Comparison of ENCODE assay signal across 34 cellular contexts in the genomic region with DNA sequence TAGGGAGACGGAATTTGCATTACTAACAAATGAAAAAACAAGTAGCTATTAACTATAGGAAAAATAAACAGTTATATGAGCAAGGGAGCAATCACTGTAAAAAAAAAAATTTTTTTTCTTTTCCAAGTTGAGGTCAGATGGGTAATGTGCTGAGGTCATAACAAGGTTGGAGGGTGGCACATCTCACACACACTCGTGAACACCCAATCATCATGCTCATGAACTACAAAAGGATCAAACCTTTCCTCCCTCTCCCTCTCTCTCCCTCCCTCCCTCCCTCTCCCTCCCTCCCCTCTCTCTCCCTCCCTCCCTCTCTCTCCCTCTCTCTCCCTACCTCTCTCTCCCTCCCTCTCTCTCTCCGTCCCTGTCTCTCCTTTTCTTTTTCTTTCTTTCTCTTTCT.
"Had no signal": no experiment of that assay in that cellular context is flagged by ENCODE, and none has a peak within 500 bp of the region (broad histone marks: within the 10 kb centered on the region; RNA-seq: fewer than 3 reads in every experiment).

No MANE protein-coding gene starts in this region.

- H3K4me3 Mint-ChIP-seq: activated CD4-positive, alpha-beta memory T cell treated with anti-CD3 and anti-CD28 coated beads for 36 hours; activated CD4-positive, alpha-beta T cell treated with anti-CD3 and anti-CD28 coated beads, Interleukin-2, amount 10 ng/mL, durations not matched to agents 24 days and 14 days; activated naive CD8-positive, alpha-beta T cell treated with anti-CD3 and anti-CD28 coated beads, Interleukin-2, amount 10 ng/mL, durations not matched to agents 7 days and 5 days; brain; naive thymus-derived CD8-positive, alpha-beta T cell; neural crest cell; T-helper 1 cell treated with Interleukin-12 subunit alpha and Interleukin-12 subunit beta and Interleukin-4 antibody, amounts not matched to agents 30 μg/mL and 1 μg/mL, for 36 hours had no signal

- H3K4me3 ChIP-seq: ascending aorta, cardiac muscle cell, pancreas, psoas muscle, smooth muscle cell, thoracic aorta, uterus had no signal

- H3K27me3 ChIP-seq: ascending aorta, cardiac muscle cell, pancreas, uterus had no signal

- H3K4me2 ChIP-seq: smooth muscle cell had no signal

- H3K36me3 ChIP-seq: uterus had no signal

- H3K27me3 Mint-ChIP-seq: activated CD4-positive, alpha-beta memory T cell treated with anti-CD3 and anti-CD28 coated beads for 36 hours; activated CD4-positive, alpha-beta T cell treated with anti-CD3 and anti-CD28 coated beads, Interleukin-2, amount 10 ng/mL, durations not matched to agents 24 days and 14 days; activated naive CD8-positive, alpha-beta T cell treated with anti-CD3 and anti-CD28 coated beads, Interleukin-2, amount 10 ng/mL, durations not matched to agents 7 days and 5 days; naive thymus-derived CD8-positive, alpha-beta T cell had no signal

- H3K27ac ChIP-seq: ascending aorta, cardiac muscle cell, pancreas, psoas muscle, thoracic aorta, uterus, WERI-Rb-1 had no signal

- H3K4me1 ChIP-seq: ascending aorta, pancreas, psoas muscle, uterus had no signal

- H3K4me1 Mint-ChIP-seq: activated CD4-positive, alpha-beta T cell treated with anti-CD3 and anti-CD28 coated beads, Interleukin-2, amount 10 ng/mL, durations not matched to agents 24 days and 14 days; activated naive CD8-positive, alpha-beta T cell treated with anti-CD3 and anti-CD28 coated beads, Interleukin-2, amount 10 ng/mL, durations not matched to agents 7 days and 5 days had no signal

- DNase-seq: activated CD4-positive, alpha-beta memory T cell treated with anti-CD3 and anti-CD28 coated beads for 36 hours; activated CD4-positive, alpha-beta T cell treated with anti-CD3 and anti-CD28 coated beads, Interleukin-2, amount 10 ng/mL, durations not matched to agents 24 days and 14 days; activated CD4-positive, CD25-positive, alpha-beta regulatory T cell treated with anti-CD3 and anti-CD28 coated beads, Interleukin-2, amount 50 U/mL, for 72 hours; activated CD8-positive, alpha-beta memory T cell treated with anti-CD3 and anti-CD28 coated beads, Interleukin-2, amount 50 U/mL, for 4 hours; activated naive CD8-positive, alpha-beta T cell treated with anti-CD3 and anti-CD28 coated beads, Interleukin-2, amount 10 ng/mL, durations not matched to agents 7 days and 5 days; activated T-cell treated with anti-CD3 and anti-CD28 coated beads, Interleukin-2, amount 50 U/mL, for 1 hour; cortex of kidney; foreskin fibroblast; head of caudate nucleus; hippocampal formation; kidney; left colon; midbrain; naive thymus-derived CD8-positive, alpha-beta T cell; nucleus accumbens; pancreas; psoas muscle; stimulated activated CD4-positive, alpha-beta T cell treated with anti-CD3 and anti-CD28 coated beads, Interleukin-1b, Interleukin-23, amount 100 ng/mL, for 48 hours; stimulated activated CD4-positive, alpha-beta T cell treated with anti-CD3 and anti-CD28 coated beads, Interleukin-4, amount 100 ng/mL, for 4 hours; stimulated activated CD8-positive, alpha-beta memory T cell treated with anti-CD3 and anti-CD28 coated beads, Interleukin-4, amount 100 ng/mL, for 48 hours; stimulated activated naive CD4-positive, alpha-beta T cell treated with Interleukin-2 at 50 U/mL for 16 hours; T-helper 9 cell; trophoblast cell; uterus; WERI-Rb-1 had no signal

- H3K9me3 ChIP-seq: ascending aorta, pancreas, psoas muscle, thoracic aorta, uterus had no signal

- H3K9me3 Mint-ChIP-seq: activated CD4-positive, alpha-beta memory T cell treated with anti-CD3 and anti-CD28 coated beads for 36 hours; activated CD4-positive, alpha-beta T cell treated with anti-CD3 and anti-CD28 coated beads, Interleukin-2, amount 10 ng/mL, durations not matched to agents 24 days and 14 days; activated naive CD8-positive, alpha-beta T cell treated with anti-CD3 and anti-CD28 coated beads, Interleukin-2, amount 10 ng/mL, durations not matched to agents 7 days and 5 days; activated T-helper 2 cell treated with anti-CD3 and anti-CD28 coated beads, Interferon-gamma antibody, Interleukin-2, Interleukin-4, amounts not matched to agents 10 μg/mL and 5 μg/mL and 100 μg/mL, durations not matched to agents 14 hours and 24 hours and 36 hours; naive thymus-derived CD8-positive, alpha-beta T cell; neural crest cell; T-helper 1 cell treated with Interleukin-12 subunit alpha and Interleukin-12 subunit beta and Interleukin-4 antibody, amounts not matched to agents 30 μg/mL and 1 μg/mL, for 36 hours had no signal

- H3K27ac Mint-ChIP-seq: activated CD4-positive, alpha-beta memory T cell treated with anti-CD3 and anti-CD28 coated beads for 36 hours; activated CD4-positive, alpha-beta T cell treated with anti-CD3 and anti-CD28 coated beads, Interleukin-2, amount 10 ng/mL, durations not matched to agents 24 days and 14 days; activated naive CD8-positive, alpha-beta T cell treated with anti-CD3 and anti-CD28 coated beads, Interleukin-2, amount 10 ng/mL, durations not matched to agents 7 days and 5 days; activated T-helper 2 cell treated with anti-CD3 and anti-CD28 coated beads, Interferon-gamma antibody, Interleukin-2, Interleukin-4, amounts not matched to agents 10 μg/mL and 5 μg/mL and 100 μg/mL, durations not matched to agents 14 hours and 24 hours and 36 hours; T-helper 1 cell treated with Interleukin-12 subunit alpha and Interleukin-12 subunit beta and Interleukin-4 antibody, amounts not matched to agents 30 μg/mL and 1 μg/mL, for 36 hours had no signal

- ATAC-seq: esophagus mucosa; left colon; naive thymus-derived CD8-positive, alpha-beta T cell; pancreas; psoas muscle had no signal
